ENCODE assay signal across 1 cellular context in genomic region chr2:101624706-101625332, GRCh38.
TF ChIP-seq lines count a peak whose summit lies in the region.

No MANE protein-coding gene starts in this region.

TF ChIP-seq in HepG2, 621 proteins besides CTCF, POLR2A, EP300 and RAD21 (continued from another document):
- TF ChIP-seq ZNF687 (CRISPR knock-in tag; IDR thresholded peaks at IDR 0.05) (peak; percentile 12; the same call in 1 of the 2 replicates), ZNF121 (CRISPR knock-in tag; IDR thresholded peaks at IDR 0.05) (peak; percentile 89), AHR (CRISPR knock-in tag; IDR thresholded peaks at IDR 0.05) (no peak), ZMYM3 (CRISPR knock-in tag; IDR thresholded peaks at IDR 0.05) (peak; percentile 23; the same call in 1 of the 2 replicates), ZNF770 (CRISPR knock-in tag; IDR thresholded peaks at IDR 0.05) (peak; percentile 14; the same call in 1 of the 2 replicates)
